Comparison of ENCODE assay signal across 15 cellular contexts in the genomic region with DNA sequence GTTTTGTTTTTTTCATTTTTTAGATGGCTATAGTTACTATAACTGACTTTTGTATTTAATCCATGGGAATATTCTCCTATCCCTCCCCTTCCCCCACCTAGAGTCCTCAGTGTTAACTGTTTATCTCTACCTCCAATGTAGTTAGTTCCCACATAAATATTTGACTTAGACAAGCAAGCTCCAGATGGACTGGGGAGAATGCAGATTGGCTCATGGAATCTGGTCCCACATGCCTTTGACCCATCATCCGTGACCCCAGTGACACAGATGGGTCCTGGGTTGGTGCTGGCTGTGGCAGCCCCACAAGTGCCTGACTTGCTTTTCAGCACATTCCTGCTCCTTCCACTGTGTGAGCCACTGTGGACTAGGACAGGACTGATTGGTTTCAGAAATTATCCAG. TPM values are rescaled to one million over a fixed set of nuclear protein-coding genes. Genes with fewer than 3 reads are reported as not detected.
DNase-seq lines count a peak whose midpoint lies in the region; ATAC-seq lines count a peak whose summit lies in the region.
"Had no signal": no experiment of that assay in that cellular context is flagged by ENCODE, and none has a peak within 500 bp of the region (broad histone marks: within the 10 kb centered on the region; RNA-seq: fewer than 3 reads in every experiment).

No MANE protein-coding gene starts in this region.

- CTCF ChIA-PET in CD8-positive, alpha-beta memory T cell (lab: Charles Lee): interaction anchor here (1.3 to 1.4 kb wide), 2 partner anchors 15 to 22 kb away, joined by 5 read pairs; no protein-coding TSS in a partner anchor
- CTCF ChIA-PET in T-cell (lab: Charles Lee): no interaction called here

- no peaks in the 10 kb centered on the region for H3K9me3 ChIP-seq in CD8-positive, alpha-beta memory T cell (ENCODE audit: low read length)

- H3K27ac ChIP-seq in CD8-positive, alpha-beta memory T cell (ENCODE audit: low read depth, low read length): no peak overlapping the region
- H3K27ac ChIP-seq in skin epidermis: peak overlapping the region in 12 of 21 experiments; percentile 1 to 79 (median 55)
- H3K27ac ChIP-seq: C4-2B had no signal

- DNase-seq in CD8-positive, alpha-beta memory T cell: no peak
- DNase-seq in T-cell (no peak), immature natural killer cell (no peak), CD1c-positive myeloid dendritic cell (ENCODE audit: extremely low spot score) (no peak)
- DNase-seq in stimulated activated naive CD8-positive, alpha-beta T cell treated with anti-CD3 and anti-CD28 coated beads, Interleukin-15, amount 100 ng/mL, for 72 hours: no peak
- DNase-seq in stimulated activated CD4-positive, alpha-beta T cell treated with anti-CD3 and anti-CD28 coated beads, Interleukin-1b, Interleukin-23, amount 100 ng/mL, for 48 hours: no peak
- DNase-seq: activated CD4-positive, alpha-beta T cell treated with anti-CD3 and anti-CD28 coated beads, Interleukin-2, amount 10 ng/mL, durations not matched to agents 24 days and 14 days; GF-D8; H9; head of caudate nucleus; stimulated activated CD4-positive, alpha-beta T cell treated with anti-CD3 and anti-CD28 coated beads, Interleukin-2, amount 100 ng/mL, for 24 hours had no signal

- no peaks in the 10 kb centered on the region for H3K36me3 ChIP-seq in CD8-positive, alpha-beta memory T cell (ENCODE audit: insufficient read depth, low read length)

- peaks cover 79 to 94% (median 86%) of the 10 kb centered on the region in 3 donors for H3K4me1 Mint-ChIP-seq in CD8-positive, alpha-beta memory T cell
- H3K4me1 Mint-ChIP-seq in T-cell (peaks cover 57 to 88% (median 82%) of the 10 kb centered on the region in 3 donors), immature natural killer cell (peaks cover 87 to 96% of the 10 kb centered on the region in 2 donors)
- H3K4me1 Mint-ChIP-seq in stimulated activated naive CD8-positive, alpha-beta T cell treated with anti-CD3 and anti-CD28 coated beads, Interleukin-15, amount 100 ng/mL, for 72 hours: peaks cover 38% of the 10 kb centered on the region

- no peak overlapping the region for H3K4me3 ChIP-seq in CD8-positive, alpha-beta memory T cell (ENCODE audit: low read length)
- H3K4me3 ChIP-seq in skin epidermis: no peak overlapping the region

- no peaks in the 10 kb centered on the region for H3K27me3 Mint-ChIP-seq in CD8-positive, alpha-beta memory T cell
- H3K27me3 Mint-ChIP-seq in T-cell (no peaks in the 10 kb centered on the region), immature natural killer cell (ENCODE audit: low read depth in 3 of 3) (peaks cover 0 to 8% (median 6%) of the 10 kb centered on the region in 3 donors)
- H3K27me3 Mint-ChIP-seq in stimulated activated naive CD8-positive, alpha-beta T cell treated with anti-CD3 and anti-CD28 coated beads, Interleukin-15, amount 100 ng/mL, for 72 hours: no peaks in the 10 kb centered on the region
- H3K27me3 Mint-ChIP-seq: activated CD4-positive, alpha-beta T cell treated with anti-CD3 and anti-CD28 coated beads, Interleukin-2, amount 10 ng/mL, durations not matched to agents 24 days and 14 days; brain had no signal

- no peak overlapping the region for H3K4me3 Mint-ChIP-seq in CD8-positive, alpha-beta memory T cell
- H3K4me3 Mint-ChIP-seq in T-cell: no peak overlapping the region
- no peak overlapping the region for H3K4me3 Mint-ChIP-seq in immature natural killer cell
- no peak overlapping the region for H3K4me3 Mint-ChIP-seq in stimulated activated naive CD8-positive, alpha-beta T cell treated with anti-CD3 and anti-CD28 coated beads, Interleukin-15, amount 100 ng/mL, for 72 hours
- H3K4me3 Mint-ChIP-seq: activated CD4-positive, alpha-beta T cell treated with anti-CD3 and anti-CD28 coated beads, Interleukin-2, amount 10 ng/mL, durations not matched to agents 24 days and 14 days; brain; H9 had no signal

- H3K9me3 Mint-ChIP-seq in CD8-positive, alpha-beta memory T cell: no peaks in the 10 kb centered on the region
- H3K9me3 Mint-ChIP-seq in T-cell (no peaks in the 10 kb centered on the region), immature natural killer cell (no peaks in the 10 kb centered on the region)
- no peaks in the 10 kb centered on the region for H3K9me3 Mint-ChIP-seq in stimulated activated naive CD8-positive, alpha-beta T cell treated with anti-CD3 and anti-CD28 coated beads, Interleukin-15, amount 100 ng/mL, for 72 hours
- H3K9me3 Mint-ChIP-seq: activated CD4-positive, alpha-beta T cell treated with anti-CD3 and anti-CD28 coated beads, Interleukin-2, amount 10 ng/mL, durations not matched to agents 24 days and 14 days; brain; H9 had no signal

- peaks cover 41% of the 10 kb centered on the region for H3K4me1 ChIP-seq in CD8-positive, alpha-beta memory T cell (ENCODE audit: insufficient read depth, low read length)

- ATAC-seq in T-cell (replicated peaks in 1 of 4) (no peak), GM18502 (IDR thresholded peaks at IDR 0.05; ENCODE audit: poor library complexity, unreplicated experiment) (no peak)
- no peak for ATAC-seq in stimulated activated naive CD8-positive, alpha-beta T cell treated with anti-CD3 and anti-CD28 coated beads, Interleukin-15, amount 100 ng/mL, for 72 hours

- no peaks in the 10 kb centered on the region for H3K27me3 ChIP-seq in CD8-positive, alpha-beta memory T cell (ENCODE audit: insufficient read depth, low read length, poor library complexity, severe bottlenecking)

- H3K36me3 Mint-ChIP-seq in CD8-positive, alpha-beta memory T cell: peaks cover 0 to 37% (median 16%) of the 10 kb centered on the region in 3 donors
- peaks cover 34% of the 10 kb centered on the region for H3K36me3 Mint-ChIP-seq in T-cell
- H3K36me3 Mint-ChIP-seq in immature natural killer cell: peaks cover 0 to 7% (median 3%) of the 10 kb centered on the region in 3 donors

- H3K27ac Mint-ChIP-seq in CD8-positive, alpha-beta memory T cell: peak overlapping the region in 7 of 8 donors; percentile 38 to 92 (median 74)
- H3K27ac Mint-ChIP-seq in T-cell (peak overlapping the region; percentile 68 to 75), immature natural killer cell (peak overlapping the region; percentile 29 to 87 (median 73))
- no peak overlapping the region for H3K27ac Mint-ChIP-seq in stimulated activated naive CD8-positive, alpha-beta T cell treated with anti-CD3 and anti-CD28 coated beads, Interleukin-15, amount 100 ng/mL, for 72 hours
- H3K27ac Mint-ChIP-seq: H9 had no signal

- POLR2A ChIA-PET in CD8-positive, alpha-beta memory T cell (lab: Charles Lee): no interaction called here
- POLR2A ChIA-PET in T-cell (lab: Charles Lee): interaction anchor here in 1 of 2 donors (0.9 kb wide), 1 partner anchor 8 kb away, joined by 6 read pairs; no protein-coding TSS in a partner anchor

RNA-seq across cellular contexts. Expression of gene ATP2B4, which starts 41.8 kb away (rescaled TPM):
- 10 to 100 TPM; 26.8 to 28.9 TPM for total RNA-seq in CD8-positive, alpha-beta memory T cell
- 37.7 TPM for polyA plus RNA-seq in CD8-positive, alpha-beta memory T cell
- total RNA-seq in T-cell: 10 to 100 TPM; 45.5 to 93.1 (median 84.9) TPM
- polyA plus RNA-seq in immature natural killer cell: 10 to 100 TPM; 24.5 to 63.1 (median 36.8) TPM

Comparison
In these comparisons a context has a peak if more than half of its experiments do, and no peak if none do; other contexts are left out.
1. H3K27ac Mint-ChIP-seq: peak in CD8-positive, alpha-beta memory T cell (7 of 8), T-cell (2 of 2) and immature natural killer cell (6 of 6); none in stimulated activated naive CD8-positive, alpha-beta T cell treated with anti-CD3 and anti-CD28 coated beads, Interleukin-15, amount 100 ng/mL, for 72 hours (0 of 2).